In genomic region chr11:86638673-86639072, GRCh38 we compare ENCODE assay signal across 20 cellular contexts. TPM values are rescaled to one million over a fixed set of nuclear protein-coding genes. Genes with fewer than 3 reads are reported as not detected.
DNase-seq lines count a peak whose midpoint lies in the region; ATAC-seq and TF ChIP-seq lines count a peak whose summit lies in the region.
"Had no signal": no experiment of that assay in that cellular context is flagged by ENCODE, and none has a peak within 500 bp of the region (broad histone marks: within the 10 kb centered on the region; RNA-seq: fewer than 3 reads in every experiment).

No MANE protein-coding gene starts in this region.

- H4K20me1 ChIP-seq in PC-3 (ENCODE audit: low read length), result no peaks in the 10 kb centered on the region
- H4K20me1 ChIP-seq in hepatocyte (ENCODE audit: insufficient read depth, poor library complexity, severe bottlenecking), result no peaks in the 10 kb centered on the region
- no peaks in the 10 kb centered on the region for H4K20me1 ChIP-seq in smooth muscle cell (ENCODE audit: low read depth)

- DNase-seq in Daoy (ENCODE audit: low read depth) (peak; percentile 16), PC-3 (no peak), hepatocyte (ENCODE audit: low spot score) (no peak), smooth muscle cell (lab: John Stamatoyannopoulos, UW; ENCODE audit: unreplicated experiment) (no peak), testis (no peak)
- DNase-seq: CD4-positive, CD25-positive, alpha-beta regulatory T cell; KBM-7; NCI-H1105; NCI-H2029 treated with DMSO at 0.1 percent for 48 hours; NCI-H226; NCI-H524 treated with DMSO at 0.1 percent for 48 hours; NCI-H82; SHP77; SK-N-SH; T-cell had no signal

- H3K27me3 ChIP-seq in PC-3 (ENCODE audit: low read length) (no peaks in the 10 kb centered on the region), hepatocyte (no peaks in the 10 kb centered on the region), smooth muscle cell (ENCODE audit: low read depth) (no peaks in the 10 kb centered on the region), testis (no peaks in the 10 kb centered on the region)

- no peaks in the 10 kb centered on the region for H3K9me3 ChIP-seq in PC-3 (ENCODE audit: low read length)
- no peaks in the 10 kb centered on the region for H3K9me3 ChIP-seq in hepatocyte (ENCODE audit: low read depth)
- H3K9me3 ChIP-seq in smooth muscle cell (replicated peaks; ENCODE audit: low read depth), result no peaks in the 10 kb centered on the region
- H3K9me3 ChIP-seq in testis, result no peaks in the 10 kb centered on the region
- H3K9me3 ChIP-seq: SK-N-SH had no signal

- TF ChIP-seq CTCF in PC-3 (conservative IDR thresholded peaks at IDR 0.05; ENCODE audit: low read depth, low read length), result no peak
- TF ChIP-seq CTCF in hepatocyte (IDR thresholded peaks at IDR 0.05; ENCODE audit: poor library complexity), result no peak
- TF ChIP-seq CTCF in smooth muscle cell (IDR thresholded peaks at IDR 0.05; ENCODE audit: borderline replicate concordance, insufficient read depth, poor library complexity, severe bottlenecking), result no peak
- no peak for TF ChIP-seq CTCF in testis (IDR thresholded peaks at IDR 0.05)

- H3K9me2 ChIP-seq in PC-3 (replicated peaks; ENCODE audit: low read length) (no peaks in the 10 kb centered on the region), hepatocyte (replicated peaks; ENCODE audit: insufficient read depth) (peaks cover 2% of the 10 kb centered on the region)
- H3K9me2 ChIP-seq: SK-N-SH had no signal

- POLR2A ChIA-PET in PC-3 (lab: Charles Lee; ENCODE audit: unreplicated experiment), result interaction anchor here (0.6 to 1.3 kb wide), 5 partner anchors 23 to 163 kb away, joined by 4 to 5 read pairs (median 4); no protein-coding TSS in a partner anchor

- no peak for TF ChIP-seq POLR2A in testis (IDR thresholded peaks at IDR 0.05)

- TSS peak; percentile 78 for BruUV-seq in PC-3 (replicated peaks; lab: Mats Ljungman, UMichigan)

- H3K9ac ChIP-seq in PC-3 (ENCODE audit: low read length) (peak overlapping the region; percentile 69), smooth muscle cell (ENCODE audit: low read depth) (no peak overlapping the region)
- H3K9ac ChIP-seq: SK-N-SH had no signal

- CTCF ChIA-PET in PC-3 (lab: Charles Lee), result no interaction called here

- WGBS in hepatocyte (ENCODE audit: low lambda C conversion rate, missing lambda C conversion rate), result 80% methylated on average over 1 of the region's 1 CpG
- WGBS in smooth muscle cell (ENCODE audit: low lambda C conversion rate), result 63% methylated on average over 1 of the region's 1 CpG
- WGBS in testis, 2 donors, result 82 to 88% methylated on average over 1 of the region's 1 CpG

- peak; percentile 29 for ATAC-seq in PC-3
- ATAC-seq in HG02981 (IDR thresholded peaks at IDR 0.05; ENCODE audit: unreplicated experiment), result no peak
- ATAC-seq in HG03442 (IDR thresholded peaks at IDR 0.05; ENCODE audit: unreplicated experiment), result no peak
- ATAC-seq: HepG2 had no signal

- H3K4me3 ChIP-seq in PC-3 (ENCODE audit: low read length), result peak overlapping the region; percentile 22; the same call in 1 of the 2 replicates
- no peak overlapping the region for H3K4me3 ChIP-seq in hepatocyte
- no peak overlapping the region for H3K4me3 ChIP-seq in smooth muscle cell
- H3K4me3 ChIP-seq in testis, result no peak overlapping the region

- H3K79me2 ChIP-seq in PC-3 (ENCODE audit: low read length), result peaks cover 3% of the 10 kb centered on the region; the same call in 1 of the 2 replicates
- H3K79me2 ChIP-seq in hepatocyte, result no peaks in the 10 kb centered on the region
- H3K79me2 ChIP-seq in smooth muscle cell (ENCODE audit: low read depth), result no peaks in the 10 kb centered on the region

- H3K4me1 ChIP-seq in PC-3 (ENCODE audit: insufficient read depth, low read length), result peaks cover 36% of the 10 kb centered on the region
- H3K4me1 ChIP-seq in hepatocyte (ENCODE audit: insufficient read depth), result no peaks in the 10 kb centered on the region
- peaks cover 16% of the 10 kb centered on the region for H3K4me1 ChIP-seq in smooth muscle cell (ENCODE audit: low read depth)
- H3K4me1 ChIP-seq in testis, result no peaks in the 10 kb centered on the region

- H3K4me2 ChIP-seq in PC-3 (ENCODE audit: low read length) (peak overlapping the region; percentile 57), hepatocyte (no peak overlapping the region), smooth muscle cell (peak overlapping the region; percentile 56)
- H3K4me2 ChIP-seq: SK-N-SH had no signal

- H3F3A ChIP-seq in PC-3 (ENCODE audit: low read length, unreplicated experiment), result peaks cover 3% of the 10 kb centered on the region
- H3F3A ChIP-seq in smooth muscle cell (ENCODE audit: low read depth), result peaks cover 8% of the 10 kb centered on the region

- H3K27ac ChIP-seq in PC-3 (ENCODE audit: low read length) (peak overlapping the region; percentile 95), hepatocyte (peak overlapping the region; percentile 26), smooth muscle cell (ENCODE audit: low read depth) (peak overlapping the region; percentile 72), testis (no peak overlapping the region)

- H3K36me3 ChIP-seq in PC-3 (ENCODE audit: low read depth, low read length) (peaks cover 3% of the 10 kb centered on the region; the same call in 1 of the 2 replicates), hepatocyte (replicated peaks; ENCODE audit: insufficient read depth, low read depth) (no peaks in the 10 kb centered on the region), smooth muscle cell (ENCODE audit: low read depth) (no peaks in the 10 kb centered on the region), testis (ENCODE audit: low read depth, missing control alignments) (no peaks in the 10 kb centered on the region)

- H2AFZ ChIP-seq in PC-3 (ENCODE audit: low read length) (no peak overlapping the region), hepatocyte (no peak overlapping the region), smooth muscle cell (ENCODE audit: low read depth) (peak overlapping the region; percentile 5)

- intact Hi-C loops in PC-3 (cut with micrococcal nuclease) (loop anchor here (1.0 to 5.0 kb wide), 3 partner anchors 36 to 164 kb away; partner anchors contain the start of gene PRSS23), testis (cut with DNase I; ENCODE audit: low total_unique reads) (no loop called here)

RNA-seq across cellular contexts. Expression of gene ME3, which starts 33.7 kb away (rescaled TPM):
- total RNA-seq in Daoy (2014; rRNA removed; shearing (Covaris generic)), result 29.8 and 33.8 TPM in 2 replicates
- total RNA-seq in PC-3 (2014; rRNA removed) (80.8 and 83.8 TPM in 2 replicates), hepatocyte (16.1 and 16.2 TPM in 2 replicates), smooth muscle cell (8.4 and 9.3 TPM in 2 replicates), testis (100 to 1,000 TPM; 115 to 170 TPM)
- polyA plus RNA-seq in hepatocyte (10.3 and 13.1 TPM in 2 replicates), smooth muscle cell (4.2 and 9.7 TPM in 2 replicates), testis (ENCODE audit: insufficient read depth, low read depth, low replicate concordance) (26.7 TPM)
- total RNA-seq: H4, HepG2, OCI-LY7 had no signal
- polyA plus RNA-seq: HepG2 had no signal

Comparison
In these comparisons a context has a peak if more than half of its experiments do, and no peak if none do; other contexts are left out.
1. H3K27ac ChIP-seq: peak in PC-3 (single experiment), hepatocyte (single experiment) and smooth muscle cell (single experiment); none in testis (0 of 2).